Comparison of ENCODE assay signal across 2 cellular contexts in the genomic region with DNA sequence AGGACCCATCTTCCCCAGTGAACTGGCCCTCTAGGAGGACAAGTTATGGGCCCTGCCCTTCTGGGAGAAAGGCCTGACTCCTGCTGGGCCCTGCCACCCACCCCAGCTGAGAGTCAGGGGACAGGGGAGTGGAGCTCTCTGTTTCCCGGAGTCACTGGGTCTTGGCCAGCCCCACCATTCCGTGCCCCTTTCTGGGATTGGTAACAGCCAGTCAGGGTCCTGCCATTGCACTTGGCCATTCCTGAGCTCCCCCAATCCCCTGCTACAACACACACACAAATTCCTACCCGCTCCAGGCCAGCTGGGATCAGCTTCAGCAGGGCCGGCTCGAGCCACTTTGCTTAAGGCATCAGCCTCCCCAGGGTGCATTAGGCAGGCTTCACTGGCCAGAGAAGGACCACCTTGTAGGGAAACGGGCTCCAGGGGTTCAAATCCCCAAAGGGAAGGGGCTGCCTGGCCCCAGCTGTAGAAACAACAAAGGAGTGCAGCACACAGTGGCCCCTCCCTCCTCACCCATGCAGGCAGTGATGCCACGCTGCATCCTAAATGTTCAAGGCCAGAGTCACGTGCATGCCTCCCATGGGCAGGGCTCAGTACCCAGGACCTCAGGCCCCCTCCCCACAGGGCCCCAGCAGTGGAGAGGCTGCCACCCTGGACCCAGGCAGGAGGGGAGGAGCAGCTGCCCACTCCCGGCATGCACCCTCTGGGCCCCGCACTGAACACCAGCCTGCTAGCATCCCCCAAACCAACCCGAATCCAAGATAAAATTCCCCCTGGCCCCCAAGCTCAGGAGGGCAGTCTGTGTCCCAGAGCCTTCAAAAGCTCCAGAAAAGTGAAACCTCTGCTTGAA.
TF ChIP-seq lines count a peak whose summit lies in the region.

No MANE protein-coding gene starts in this region.

TF ChIP-seq in H1, 55 proteins besides CTCF, POLR2A, EP300 and RAD21:
- TF ChIP-seq SIN3A (conservative IDR thresholded peaks at IDR 0.05 in 1 of 2, IDR thresholded peaks at IDR 0.05 in 1 of 2; ENCODE audit: low read depth in 1 of 2, low read length in 2 of 2), result no peak
- TF ChIP-seq, protein P1, sequence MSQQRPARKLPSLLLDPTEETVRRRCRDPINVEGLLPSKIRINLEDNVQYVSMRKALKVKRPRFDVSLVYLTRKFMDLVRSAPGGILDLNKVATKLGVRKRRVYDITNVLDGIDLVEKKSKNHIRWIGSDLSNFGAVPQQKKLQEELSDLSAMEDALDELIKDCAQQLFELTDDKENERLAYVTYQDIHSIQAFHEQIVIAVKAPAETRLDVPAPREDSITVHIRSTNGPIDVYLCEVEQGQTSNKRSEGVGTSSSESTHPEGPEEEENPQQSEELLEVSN (IDR thresholded peaks at IDR 0.05), result no peak
- TF ChIP-seq TAF1 (IDR thresholded peaks at IDR 0.05; ENCODE audit: low read depth, low read length), result no peak
- no peak for TF ChIP-seq CHD1 (IDR thresholded peaks at IDR 0.05; ENCODE audit: low read depth, low read length)
- TF ChIP-seq RFX5 (IDR thresholded peaks at IDR 0.05; ENCODE audit: borderline replicate concordance, low read depth, low read length), result no peak
- TF ChIP-seq, protein P2, sequence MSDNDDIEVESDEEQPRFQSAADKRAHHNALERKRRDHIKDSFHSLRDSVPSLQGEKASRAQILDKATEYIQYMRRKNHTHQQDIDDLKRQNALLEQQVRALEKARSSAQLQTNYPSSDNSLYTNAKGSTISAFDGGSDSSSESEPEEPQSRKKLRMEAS (IDR thresholded peaks at IDR 0.05), result no peak
- no peak for TF ChIP-seq BRCA1 (IDR thresholded peaks at IDR 0.05; ENCODE audit: low read depth, low read length)
- no peak for TF ChIP-seq SUZ12 (IDR thresholded peaks at IDR 0.05; ENCODE audit: low read length)
- no peak for TF ChIP-seq SP1 (IDR thresholded peaks at IDR 0.05; ENCODE audit: low read depth, low read length)
- no peak for TF ChIP-seq BACH1 (IDR thresholded peaks at IDR 0.05; ENCODE audit: low read length)
- TF ChIP-seq, protein P3, sequence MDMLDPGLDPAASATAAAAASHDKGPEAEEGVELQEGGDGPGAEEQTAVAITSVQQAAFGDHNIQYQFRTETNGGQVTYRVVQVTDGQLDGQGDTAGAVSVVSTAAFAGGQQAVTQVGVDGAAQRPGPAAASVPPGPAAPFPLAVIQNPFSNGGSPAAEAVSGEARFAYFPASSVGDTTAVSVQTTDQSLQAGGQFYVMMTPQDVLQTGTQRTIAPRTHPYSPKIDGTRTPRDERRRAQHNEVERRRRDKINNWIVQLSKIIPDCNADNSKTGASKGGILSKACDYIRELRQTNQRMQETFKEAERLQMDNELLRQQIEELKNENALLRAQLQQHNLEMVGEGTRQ (IDR thresholded peaks at IDR 0.05; ENCODE audit: low read length), result no peak
- TF ChIP-seq TAF7 (optimal IDR thresholded peaks at IDR 0.05; ENCODE audit: borderline replicate concordance, low read depth, low read length), result no peak
- no peak for TF ChIP-seq FOSL1 (IDR thresholded peaks at IDR 0.05; ENCODE audit: insufficient read depth, low read depth, low read length)
- no peak for TF ChIP-seq CBX8 (IDR thresholded peaks at IDR 0.05; ENCODE audit: borderline replicate concordance, low read depth, low read length)
- TF ChIP-seq ZNF274 (IDR thresholded peaks at IDR 0.05; ENCODE audit: borderline replicate concordance, extremely low read depth, low read length), result no peak
- no peak for TF ChIP-seq CREB1 (IDR thresholded peaks at IDR 0.05)
- no peak for TF ChIP-seq BCL11A (IDR thresholded peaks at IDR 0.05; ENCODE audit: low read depth in 2 of 2, low read length in 2 of 2)
- no peak for TF ChIP-seq GTF2F1 (IDR thresholded peaks at IDR 0.05; ENCODE audit: borderline replicate concordance, low read depth, low read length)
- TF ChIP-seq ASH2L (IDR thresholded peaks at IDR 0.05; ENCODE audit: low read length), result no peak
- no peak for TF ChIP-seq NANOG (IDR thresholded peaks at IDR 0.05; ENCODE audit: insufficient read depth, low read depth, low read length, poor library complexity, severe bottlenecking)

TF ChIP-seq in HepG2, 621 proteins besides CTCF, POLR2A, EP300 and RAD21:
- TF ChIP-seq HMGA1 (CRISPR knock-in tag; conservative IDR thresholded peaks at IDR 0.05), result no peak
- TF ChIP-seq REXO4 (CRISPR knock-in tag; IDR thresholded peaks at IDR 0.05; ENCODE audit: borderline replicate concordance), result no peak
- no peak for TF ChIP-seq ZBTB38 (CRISPR knock-in tag; IDR thresholded peaks at IDR 0.05)
- no peak for TF ChIP-seq KMT2A (CRISPR knock-in tag; IDR thresholded peaks at IDR 0.05)
- TF ChIP-seq HNF4A (CRISPR knock-in tag; IDR thresholded peaks at IDR 0.05), result no peak
- no peak for TF ChIP-seq ZNF841 (CRISPR knock-in tag; IDR thresholded peaks at IDR 0.05; ENCODE audit: borderline replicate concordance)
- no peak for TF ChIP-seq HNRNPLL (IDR thresholded peaks at IDR 0.05; ENCODE audit: low read depth, low read length, poor library complexity, severe bottlenecking)
- no peak for TF ChIP-seq MTF2 (CRISPR knock-in tag; IDR thresholded peaks at IDR 0.05; ENCODE audit: borderline replicate concordance)
- no peak for TF ChIP-seq ZNF546 (CRISPR knock-in tag; conservative IDR thresholded peaks at IDR 0.05)
- no peak for TF ChIP-seq MAFF (IDR thresholded peaks at IDR 0.05; ENCODE audit: low read depth, low read length)
- TF ChIP-seq, protein P4, sequence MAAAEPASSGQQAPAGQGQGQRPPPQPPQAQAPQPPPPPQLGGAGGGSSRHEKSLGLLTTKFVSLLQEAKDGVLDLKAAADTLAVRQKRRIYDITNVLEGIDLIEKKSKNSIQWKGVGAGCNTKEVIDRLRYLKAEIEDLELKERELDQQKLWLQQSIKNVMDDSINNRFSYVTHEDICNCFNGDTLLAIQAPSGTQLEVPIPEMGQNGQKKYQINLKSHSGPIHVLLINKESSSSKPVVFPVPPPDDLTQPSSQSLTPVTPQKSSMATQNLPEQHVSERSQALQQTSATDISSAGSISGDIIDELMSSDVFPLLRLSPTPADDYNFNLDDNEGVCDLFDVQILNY (CRISPR knock-in tag; conservative IDR thresholded peaks at IDR 0.05), result no peak
- TF ChIP-seq, protein P5, sequence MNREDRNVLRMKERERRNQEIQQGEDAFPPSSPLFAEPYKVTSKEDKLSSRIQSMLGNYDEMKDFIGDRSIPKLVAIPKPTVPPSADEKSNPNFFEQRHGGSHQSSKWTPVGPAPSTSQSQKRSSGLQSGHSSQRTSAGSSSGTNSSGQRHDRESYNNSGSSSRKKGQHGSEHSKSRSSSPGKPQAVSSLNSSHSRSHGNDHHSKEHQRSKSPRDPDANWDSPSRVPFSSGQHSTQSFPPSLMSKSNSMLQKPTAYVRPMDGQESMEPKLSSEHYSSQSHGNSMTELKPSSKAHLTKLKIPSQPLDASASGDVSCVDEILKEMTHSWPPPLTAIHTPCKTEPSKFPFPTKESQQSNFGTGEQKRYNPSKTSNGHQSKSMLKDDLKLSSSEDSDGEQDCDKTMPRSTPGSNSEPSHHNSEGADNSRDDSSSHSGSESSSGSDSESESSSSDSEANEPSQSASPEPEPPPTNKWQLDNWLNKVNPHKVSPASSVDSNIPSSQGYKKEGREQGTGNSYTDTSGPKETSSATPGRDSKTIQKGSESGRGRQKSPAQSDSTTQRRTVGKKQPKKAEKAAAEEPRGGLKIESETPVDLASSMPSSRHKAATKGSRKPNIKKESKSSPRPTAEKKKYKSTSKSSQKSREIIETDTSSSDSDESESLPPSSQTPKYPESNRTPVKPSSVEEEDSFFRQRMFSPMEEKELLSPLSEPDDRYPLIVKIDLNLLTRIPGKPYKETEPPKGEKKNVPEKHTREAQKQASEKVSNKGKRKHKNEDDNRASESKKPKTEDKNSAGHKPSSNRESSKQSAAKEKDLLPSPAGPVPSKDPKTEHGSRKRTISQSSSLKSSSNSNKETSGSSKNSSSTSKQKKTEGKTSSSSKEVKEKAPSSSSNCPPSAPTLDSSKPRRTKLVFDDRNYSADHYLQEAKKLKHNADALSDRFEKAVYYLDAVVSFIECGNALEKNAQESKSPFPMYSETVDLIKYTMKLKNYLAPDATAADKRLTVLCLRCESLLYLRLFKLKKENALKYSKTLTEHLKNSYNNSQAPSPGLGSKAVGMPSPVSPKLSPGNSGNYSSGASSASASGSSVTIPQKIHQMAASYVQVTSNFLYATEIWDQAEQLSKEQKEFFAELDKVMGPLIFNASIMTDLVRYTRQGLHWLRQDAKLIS (CRISPR knock-in tag; IDR thresholded peaks at IDR 0.05), result no peak
